1 cellular context compared by ENCODE assay signal in genomic region chr16:85605051-85605911, GRCh38.
TF ChIP-seq lines count a peak whose summit lies in the region.

No MANE protein-coding gene starts in this region.

TF ChIP-seq in GM23338, 12 proteins besides CTCF, POLR2A, EP300 and RAD21 (continued from another document):
- TF ChIP-seq ZNF462 (CRISPR knock-in tag; IDR thresholded peaks at IDR 0.05) (no peak), POLR2AphosphoS5 (IDR thresholded peaks at IDR 0.05; ENCODE audit: low read depth) (no peak), EZH2phosphoT487 (IDR thresholded peaks at IDR 0.05; ENCODE audit: unreplicated experiment) (no peak), STAT1 (IDR thresholded peaks at IDR 0.05; ENCODE audit: unreplicated experiment) (no peak), CREB1 (CRISPR knock-in tag; IDR thresholded peaks at IDR 0.05; ENCODE audit: low read depth) (no peak), EZH2 (IDR thresholded peaks at IDR 0.05; ENCODE audit: low read depth, unreplicated experiment) (no peak), JUNB (IDR thresholded peaks at IDR 0.05; ENCODE audit: unreplicated experiment) (no peak)
